In the genomic region with DNA sequence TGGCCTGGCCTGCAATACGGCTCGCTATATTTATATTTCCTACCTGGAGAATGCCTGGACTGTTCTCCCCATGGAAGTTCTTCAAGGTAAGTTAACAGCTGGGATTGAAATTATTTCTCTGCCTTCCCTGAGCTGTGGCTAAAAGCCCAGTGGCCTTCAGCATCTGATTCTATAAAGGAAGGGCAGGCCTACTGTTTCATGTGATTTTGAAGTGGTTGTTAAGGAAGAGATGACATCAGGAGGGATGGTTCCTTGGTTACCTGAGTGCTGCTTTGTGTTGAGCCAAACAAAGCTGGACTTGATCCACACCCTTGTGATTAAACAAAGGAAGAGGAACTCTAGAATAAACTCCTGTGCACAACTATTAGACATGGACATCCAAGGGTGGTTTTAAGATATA, we compare ENCODE assay signal across 8 cellular contexts.
DNase-seq lines count a peak whose midpoint lies in the region; ATAC-seq and TF ChIP-seq lines count a peak whose summit lies in the region.

No MANE protein-coding gene starts in this region.

- H3K27ac ChIP-seq in CD4-positive, alpha-beta T cell (ENCODE audit: low read depth, low read length) = no peak overlapping the region
- H3K27ac ChIP-seq in ascending aorta = peak overlapping the region; percentile 37 to 52

- H3K4me1 ChIP-seq in ascending aorta = peaks cover 0 to 16% of the 10 kb centered on the region in 2 donors

- H3K4me1 Mint-ChIP-seq in CD4-positive, alpha-beta T cell (ENCODE audit: low read depth) = peaks cover 58% of the 10 kb centered on the region

- no peaks in the 10 kb centered on the region for H3K36me3 ChIP-seq in ascending aorta

- no peak for TF ChIP-seq CTCF in CD4-positive, alpha-beta T cell (IDR thresholded peaks at IDR 0.05)
- TF ChIP-seq CTCF in ascending aorta (IDR thresholded peaks at IDR 0.05) = no peak

- H3K9me3 ChIP-seq in CD4-positive, alpha-beta T cell (ENCODE audit: control insufficient read depth, low read length) = no peaks in the 10 kb centered on the region
- no peaks in the 10 kb centered on the region for H3K9me3 ChIP-seq in ascending aorta

- POLR2A ChIA-PET in CD4-positive, alpha-beta T cell (lab: Charles Lee) = interaction anchor here (1.2 kb wide), 1 partner anchor 17 kb away, joined by 3 read pairs; no protein-coding TSS in a partner anchor

- peak overlapping the region; percentile 32 for H3K27ac Mint-ChIP-seq in CD4-positive, alpha-beta T cell

- peaks cover 82% of the 10 kb centered on the region for H3K36me3 Mint-ChIP-seq in CD4-positive, alpha-beta T cell (ENCODE audit: low read depth)

- H3K27me3 ChIP-seq in CD4-positive, alpha-beta T cell (ENCODE audit: control insufficient read depth, insufficient read depth, low read length) = no peaks in the 10 kb centered on the region
- no peaks in the 10 kb centered on the region for H3K27me3 ChIP-seq in ascending aorta

- intact Hi-C loops in CD4-positive, alpha-beta T cell (cut with DNase I, micrococcal nuclease) = no loop called here
- intact Hi-C loops in ascending aorta (cut with DNase I) = no loop called here

- no peak overlapping the region for H3K4me3 Mint-ChIP-seq in CD4-positive, alpha-beta T cell

- CTCF ChIA-PET in CD4-positive, alpha-beta T cell (lab: Charles Lee) = no interaction called here

- H3K9me3 Mint-ChIP-seq in CD4-positive, alpha-beta T cell = no peaks in the 10 kb centered on the region

- DNase-seq in CD4-positive, alpha-beta T cell = no peak
- DNase-seq in NCI-H1694 (lab: John Stamatoyannopoulos, UW) = peak; percentile 20
- DNase-seq in ascending aorta (ENCODE audit: low spot score in 2 of 2) = no peak
- DNase-seq in kidney tubule cell (ENCODE audit: low spot score) = peak; percentile 81
- no peak for DNase-seq in activated CD4-positive, alpha-beta T cell treated with anti-CD3 and anti-CD28 coated beads, Interleukin-2, amount 50 U/mL, for 4 hours
- DNase-seq in stimulated activated naive CD8-positive, alpha-beta T cell treated with anti-CD3 and anti-CD28 coated beads, Interleukin-15, Interleukin-2, amounts not matched to agents 100 U/mL and 50 U/mL, for 24 hours = no peak

- H3K4me3 ChIP-seq in ascending aorta = no peak overlapping the region

- no peak for ATAC-seq in CD4-positive, alpha-beta T cell (ENCODE audit: poor library complexity)
- ATAC-seq in HG03378 (IDR thresholded peaks at IDR 0.05; ENCODE audit: unreplicated experiment) = no peak
- ATAC-seq in stimulated activated naive CD8-positive, alpha-beta T cell treated with anti-CD3 and anti-CD28 coated beads, Interleukin-15, Interleukin-2, amounts not matched to agents 100 U/mL and 50 U/mL, for 24 hours = no peak
- ATAC-seq in GM18907 (IDR thresholded peaks at IDR 0.05; ENCODE audit: unreplicated experiment) = no peak

- no peaks in the 10 kb centered on the region for H3K27me3 Mint-ChIP-seq in CD4-positive, alpha-beta T cell

Comparison
In these comparisons a context has a peak if more than half of its experiments do, and no peak if none do; other contexts are left out.
1. DNase-seq: peak in NCI-H1694 (single experiment) and kidney tubule cell (single experiment); none in CD4-positive, alpha-beta T cell (0 of 10), ascending aorta (0 of 2), activated CD4-positive, alpha-beta T cell treated with anti-CD3 and anti-CD28 coated beads, Interleukin-2, amount 50 U/mL, for 4 hours (0 of 2) and stimulated activated naive CD8-positive, alpha-beta T cell treated with anti-CD3 and anti-CD28 coated beads, Interleukin-15, Interleukin-2, amounts not matched to agents 100 U/mL and 50 U/mL, for 24 hours (single experiment).